Comparison of ENCODE assay signal across 12 cellular contexts in the genomic region with DNA sequence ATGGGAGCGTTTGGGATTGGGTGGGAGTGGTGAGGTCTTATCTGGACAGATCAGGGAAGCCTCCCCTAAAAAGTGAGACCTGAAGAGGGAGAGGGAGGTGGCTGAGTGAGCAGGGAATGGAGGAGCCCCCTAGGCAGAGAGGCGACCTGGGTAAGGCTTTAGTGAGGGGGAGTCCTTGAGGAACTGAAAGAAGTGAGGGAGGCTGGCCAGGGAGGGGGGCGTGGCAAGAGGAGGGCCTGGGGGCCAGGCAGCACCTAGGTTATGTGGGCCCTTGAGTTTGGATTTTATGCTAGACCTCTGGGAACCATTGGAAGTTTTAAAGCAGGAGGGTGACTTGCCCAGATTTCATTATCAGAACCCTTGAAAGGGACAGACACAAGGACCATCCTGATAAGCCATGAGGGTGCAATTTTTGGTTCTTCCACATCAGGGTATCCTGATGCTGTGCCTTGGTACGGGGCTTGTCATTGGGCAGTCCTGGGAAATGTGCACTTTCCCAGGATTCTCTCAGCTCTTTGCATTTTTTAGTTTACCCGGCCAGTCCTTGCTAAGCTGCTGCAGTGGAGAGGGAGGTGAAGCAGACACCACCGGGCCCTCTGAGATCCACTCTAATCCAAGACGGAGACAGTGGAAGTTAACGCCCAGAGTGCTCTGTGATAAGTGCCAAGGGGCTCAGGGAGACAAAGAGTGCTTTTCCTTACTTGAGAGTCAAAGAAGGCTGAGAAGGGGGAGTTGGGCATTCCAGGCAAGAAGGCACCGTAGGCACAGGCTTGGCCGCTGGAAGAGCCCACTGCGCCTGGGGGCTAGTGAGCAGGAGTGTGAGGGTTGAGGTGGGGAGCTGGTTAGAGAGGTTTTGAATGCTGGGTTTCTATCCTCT. TPM values are rescaled to one million over a fixed set of nuclear protein-coding genes. Genes with fewer than 3 reads are reported as not detected.
DNase-seq lines count a peak whose midpoint lies in the region; ATAC-seq and TF ChIP-seq lines count a peak whose summit lies in the region.
"Had no signal": no experiment of that assay in that cellular context is flagged by ENCODE, and none has a peak within 500 bp of the region (broad histone marks: within the 10 kb centered on the region; RNA-seq: fewer than 3 reads in every experiment).

No MANE protein-coding gene starts in this region.

- no peaks in the 10 kb centered on the region for H3K9me3 ChIP-seq in BLaER1 treated with 17β-estradiol and CSF1 and Interleukin-3, amounts not matched to agents 10 nM and 100 nM (replicated peaks in 1 of 11)
- H3K9me3 ChIP-seq in RWPE2 (ENCODE audit: severe bottlenecking), result no peaks in the 10 kb centered on the region
- no peaks in the 10 kb centered on the region for H3K9me3 ChIP-seq in esophagus squamous epithelium
- H3K9me3 ChIP-seq in prostate gland, result no peaks in the 10 kb centered on the region

- peaks cover 95 to 100% (median 100%) of the 10 kb centered on the region in 10 experiments for H3K4me1 ChIP-seq in BLaER1 treated with 17β-estradiol and CSF1 and Interleukin-3, amounts not matched to agents 10 nM and 100 nM
- peaks cover 65% of the 10 kb centered on the region for H3K4me1 ChIP-seq in RWPE2 (ENCODE audit: insufficient read depth, poor library complexity, severe bottlenecking)
- H3K4me1 ChIP-seq in esophagus squamous epithelium, result peaks cover 100% of the 10 kb centered on the region in 3 donors
- H3K4me1 ChIP-seq in prostate gland (replicated peaks), result peaks cover 9% of the 10 kb centered on the region

- H3K36me3 ChIP-seq in BLaER1 treated with 17β-estradiol and CSF1 and Interleukin-3, amounts not matched to agents 10 nM and 100 nM, result peaks cover 0 to 46% (median 0%) of the 10 kb centered on the region in 11 experiments; a peak in 6 of 22 replicates
- H3K36me3 ChIP-seq in RWPE2 (ENCODE audit: low read depth) (peaks cover 10% of the 10 kb centered on the region; the same call in 1 of the 2 replicates), esophagus squamous epithelium (no peaks in the 10 kb centered on the region), prostate gland (no peaks in the 10 kb centered on the region)

- 39 to 59% methylated on average over 7 to 9 of the region's 11 CpGs for WGBS in esophagus squamous epithelium, 2 donors
- WGBS in prostate gland, result 52% methylated on average over 11 of the region's 11 CpGs

- H3K4me2 ChIP-seq in BLaER1 treated with 17β-estradiol and CSF1 and Interleukin-3, amounts not matched to agents 10 nM and 100 nM, result peak overlapping the region; percentile 86 to 99 (median 95)

- peak overlapping the region in 7 of 11 experiments; percentile 32 to 78 (median 70); a peak in 10 of 22 replicates for H3K9ac ChIP-seq in BLaER1 treated with 17β-estradiol and CSF1 and Interleukin-3, amounts not matched to agents 10 nM and 100 nM

- TF ChIP-seq CTCF in RWPE2 (IDR thresholded peaks at IDR 0.05; ENCODE audit: poor library complexity, severe bottlenecking) (no peak), esophagus squamous epithelium (IDR thresholded peaks at IDR 0.05) (no peak), prostate gland (IDR thresholded peaks at IDR 0.05) (no peak)

- no peak for TF ChIP-seq POLR2A in esophagus squamous epithelium (IDR thresholded peaks at IDR 0.05)
- no peak for TF ChIP-seq POLR2A in prostate gland (IDR thresholded peaks at IDR 0.05)

- intact Hi-C loops in esophagus squamous epithelium (cut with DNase I) (no loop called here), prostate gland (cut with DNase I) (loop anchor here (10.0 kb wide), 1 partner anchor 359 kb away; a partner anchor contains a TSS)

- no peak for DNase-seq in RWPE2 (ENCODE audit: low spot score)
- DNase-seq in esophagus squamous epithelium (lab: John Stamatoyannopoulos, UW), result no peak
- no peak for DNase-seq in prostate gland (ENCODE audit: low spot score)
- DNase-seq in NCI-H510A treated with DMSO at 0.1 percent for 48 hours (lab: John Stamatoyannopoulos, UW), result no peak
- DNase-seq: activated naive CD8-positive, alpha-beta T cell treated with anti-CD3 and anti-CD28 coated beads, Interleukin-2, amount 10 ng/mL, durations not matched to agents 7 days and 5 days; CD8-positive, alpha-beta memory T cell; NCI-H1092; PC-3 had no signal

- peaks cover 0 to 25% (median 0%) of the 10 kb centered on the region in 11 experiments; a peak in 2 of 22 replicates for H4K20me1 ChIP-seq in BLaER1 treated with 17β-estradiol and CSF1 and Interleukin-3, amounts not matched to agents 10 nM and 100 nM

- no peaks in the 10 kb centered on the region for H3K27me3 ChIP-seq in BLaER1 treated with 17β-estradiol and CSF1 and Interleukin-3, amounts not matched to agents 10 nM and 100 nM
- H3K27me3 ChIP-seq in RWPE2 (ENCODE audit: insufficient read depth, poor library complexity, severe bottlenecking), result no peaks in the 10 kb centered on the region
- H3K27me3 ChIP-seq in esophagus squamous epithelium, result no peaks in the 10 kb centered on the region
- H3K27me3 ChIP-seq in prostate gland (replicated peaks; ENCODE audit: insufficient read depth), result no peaks in the 10 kb centered on the region

- H3K27ac ChIP-seq in BLaER1 treated with 17β-estradiol and CSF1 and Interleukin-3, amounts not matched to agents 10 nM and 100 nM, result peak overlapping the region; percentile 58 to 89 (median 81); a peak in 21 of 22 replicates
- H3K27ac ChIP-seq in RWPE2 (ENCODE audit: poor library complexity, severe bottlenecking) (peak overlapping the region; percentile 93), esophagus squamous epithelium (peak overlapping the region; percentile 94 to 100 (median 96)), prostate gland (peak overlapping the region; percentile 85 to 90)

- H3K4me3 ChIP-seq in BLaER1 treated with 17β-estradiol and CSF1 and Interleukin-3, amounts not matched to agents 10 nM and 100 nM, result no peak overlapping the region
- H3K4me3 ChIP-seq in RWPE2 (ENCODE audit: severe bottlenecking) (no peak overlapping the region), esophagus squamous epithelium (no peak overlapping the region), prostate gland (no peak overlapping the region)

- ATAC-seq in RWPE2 (ENCODE audit: low read depth), result no peak
- no peak for ATAC-seq in HG02642 (IDR thresholded peaks at IDR 0.05; ENCODE audit: poor library complexity, unreplicated experiment)
- no peak for ATAC-seq in GM18867 (IDR thresholded peaks at IDR 0.05; ENCODE audit: unreplicated experiment)
- ATAC-seq in HG03442 (IDR thresholded peaks at IDR 0.05; ENCODE audit: unreplicated experiment), result no peak
- ATAC-seq: PC-3 had no signal

RNA-seq across cellular contexts. Expression of a gene that starts 16.1 kb away (rescaled TPM):
- 1,000 to 10,000 TPM in 2 of 4 donors, 100 to 1,000 TPM in 2; 287 to 1,151 (median 926) TPM for total RNA-seq in esophagus squamous epithelium
- 100 to 1,000 TPM; 390 to 690 TPM for total RNA-seq in prostate gland
